Comparison of ENCODE assay signal across 2 cellular contexts in genomic region chr15:81013396-81013929, GRCh38.
TF ChIP-seq lines count a peak whose summit lies in the region.

No MANE protein-coding gene starts in this region.

TF ChIP-seq in liver, 16 proteins besides CTCF, POLR2A, EP300 and RAD21:
- no peak for TF ChIP-seq YY1 (IDR thresholded peaks at IDR 0.05)
- peak; percentile 51 to 66 for TF ChIP-seq RXRA (IDR thresholded peaks at IDR 0.05)
- peak; percentile 77 to 82 for TF ChIP-seq HNF4A (conservative IDR thresholded peaks at IDR 0.05)
- TF ChIP-seq SP1 (IDR thresholded peaks at IDR 0.05), result peak; percentile 69

TF ChIP-seq in HepG2, 621 proteins besides CTCF, POLR2A, EP300 and RAD21:
- TF ChIP-seq TARDBP (CRISPR knock-in tag; IDR thresholded peaks at IDR 0.05), result no peak
- no peak for TF ChIP-seq NCOA1 (CRISPR knock-in tag; IDR thresholded peaks at IDR 0.05)
- no peak for TF ChIP-seq SNAPC2 (CRISPR knock-in tag; IDR thresholded peaks at IDR 0.05)
- TF ChIP-seq CSRNP1 (CRISPR knock-in tag; IDR thresholded peaks at IDR 0.05), result no peak
- no peak for TF ChIP-seq ZNF644 (CRISPR knock-in tag; IDR thresholded peaks at IDR 0.05; ENCODE audit: low read depth)
- no peak for TF ChIP-seq ZNF589 (CRISPR knock-in tag; conservative IDR thresholded peaks at IDR 0.05)
- TF ChIP-seq FOXP1 (IDR thresholded peaks at IDR 0.05), result no peak
- TF ChIP-seq FOXP1 (CRISPR knock-in tag; IDR thresholded peaks at IDR 0.05), result no peak
- no peak for TF ChIP-seq MAZ (IDR thresholded peaks at IDR 0.05; ENCODE audit: borderline replicate concordance, low read depth, low read length)
- no peak for TF ChIP-seq MAZ (CRISPR knock-in tag; IDR thresholded peaks at IDR 0.05; ENCODE audit: low read depth)
- TF ChIP-seq KDM1A (CRISPR knock-in tag; IDR thresholded peaks at IDR 0.05), result no peak
- TF ChIP-seq AKAP8 (CRISPR knock-in tag; IDR thresholded peaks at IDR 0.05), result no peak
- TF ChIP-seq ZSCAN29 (CRISPR knock-in tag; conservative IDR thresholded peaks at IDR 0.05), result no peak
- no peak for TF ChIP-seq ZNF354B (CRISPR knock-in tag; IDR thresholded peaks at IDR 0.05)
- no peak for TF ChIP-seq CHCHD3 (CRISPR knock-in tag; IDR thresholded peaks at IDR 0.05)
- no peak for TF ChIP-seq CENPT (CRISPR knock-in tag; IDR thresholded peaks at IDR 0.05; ENCODE audit: low read depth)
- TF ChIP-seq AGO1 (IDR thresholded peaks at IDR 0.05; ENCODE audit: low read depth, low read length, poor library complexity, severe bottlenecking), result no peak
- no peak for TF ChIP-seq ZNF616 (CRISPR knock-in tag; IDR thresholded peaks at IDR 0.05; ENCODE audit: low read depth)
- no peak for TF ChIP-seq ZMYM2 (CRISPR knock-in tag; IDR thresholded peaks at IDR 0.05)
- no peak for TF ChIP-seq NFYC (CRISPR knock-in tag; IDR thresholded peaks at IDR 0.05)
- TF ChIP-seq ZBTB34 (CRISPR knock-in tag; IDR thresholded peaks at IDR 0.05), result no peak
